In the genomic region with DNA sequence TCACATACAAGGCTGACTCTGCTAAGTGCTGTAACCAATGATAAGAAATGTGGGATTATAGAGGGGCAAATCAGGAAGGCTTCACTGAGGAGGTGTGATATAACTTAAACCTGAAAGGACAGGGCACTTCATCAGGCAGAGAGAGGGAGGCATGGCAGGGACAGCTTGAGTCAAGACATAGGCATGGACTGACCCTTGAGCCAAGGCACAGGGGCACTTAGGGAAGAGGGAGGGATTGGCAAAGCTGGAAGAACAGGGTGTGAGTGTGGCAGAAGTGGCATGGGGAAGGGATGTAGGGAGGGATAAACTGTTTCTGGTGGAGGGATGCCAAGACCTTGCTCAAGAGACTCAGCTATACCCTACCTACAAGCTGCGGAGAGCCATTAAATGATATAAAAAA, we compare ENCODE assay signal across 25 cellular contexts.
DNase-seq lines count a peak whose midpoint lies in the region; ATAC-seq, FAIRE-seq and TF ChIP-seq lines count a peak whose summit lies in the region.
"Had no signal": no experiment of that assay in that cellular context is flagged by ENCODE, and none has a peak within 500 bp of the region (broad histone marks: within the 10 kb centered on the region; RNA-seq: fewer than 3 reads in every experiment).

No MANE protein-coding gene starts in this region.

- H3K27me3 ChIP-seq in HepG2 (ENCODE audit: control insufficient read depth in 1 of 2, insufficient read depth in 2 of 2, low read length in 2 of 2) (no peaks in the 10 kb centered on the region), right lobe of liver (no peaks in the 10 kb centered on the region), gastrocnemius medialis (no peaks in the 10 kb centered on the region), H7 (ENCODE audit: control insufficient read depth, insufficient read depth, low read length) (no peaks in the 10 kb centered on the region; the same call in 1 of the 2 replicates)
- H3K27me3 ChIP-seq: BE2C, brain microvascular endothelial cell, tibial nerve had no signal

- peak overlapping the region; percentile 55 for H3K4me2 ChIP-seq in HepG2 (ENCODE audit: low read depth, low read length)
- H3K4me2 ChIP-seq: GM23338 had no signal

- in situ Hi-C loops in HepG2 (cut with HindIII; ENCODE audit: extremely low pct_ligation_motif_present, low pct_unique_long_range_greater_than_20kb) (no loop called here), gastrocnemius medialis (cut with MboI; ENCODE audit: low sequenced_read_pairs in 4 of 4) (no loop called here)

- no peak for DNase-seq in HepG2 (ENCODE audit: low spot score)
- no peak for DNase-seq in right lobe of liver
- peak in 1 of 2 donors; percentile 85 for DNase-seq in left colon
- peak; percentile 81 to 87 for DNase-seq in gastrocnemius medialis
- DNase-seq in GM19239 (ENCODE audit: insufficient read length, low spot score), result no peak
- no peak for DNase-seq in H7
- DNase-seq in stimulated activated CD4-positive, alpha-beta T cell treated with anti-CD3 and anti-CD28 coated beads, Interleukin-2, amount 100 ng/mL, for 24 hours, result no peak
- no peak for DNase-seq in stimulated activated naive CD4-positive, alpha-beta T cell treated with Interleukin-2 at 50 U/mL for 16 hours (lab: John Stamatoyannopoulos, UW)
- DNase-seq: activated CD4-positive, alpha-beta T cell treated with anti-CD3 and anti-CD28 coated beads for 1 hour; activated CD8-positive, alpha-beta T cell treated with anti-CD3 and anti-CD28 coated beads, Interleukin-2, amount 10 ng/mL, durations not matched to agents 7 days and 5 days; activated gamma-delta T cell treated with Interleukin-2 at 50 U/mL for 16 hours; BE2C; brain microvascular endothelial cell; effector memory CD8-positive, alpha-beta T cell; KG1; mesenchymal stem cell; naive thymus-derived CD4-positive, alpha-beta T cell; NCI-H1436; NCI-H2171; NCI-H524; retina; stimulated activated naive CD8-positive, alpha-beta T cell treated with anti-CD3 and anti-CD28 coated beads, Interleukin-15, amount 100 ng/mL, for 72 hours; T-helper 1 cell had no signal

- intact Hi-C loops in HepG2 (cut with micrococcal nuclease; ENCODE audit: unreplicated experiment), result no loop called here
- intact Hi-C loops in right lobe of liver (cut with DNase I), result no loop called here
- intact Hi-C loops in left colon (cut with DNase I, micrococcal nuclease), result no loop called here
- intact Hi-C loops in gastrocnemius medialis (cut with DNase I; ENCODE audit: low total_unique reads), result loop anchor here (1.0 to 5.0 kb wide), 5 partner anchors 39 to 336 kb away; partner anchors contain the start of gene PLXNA2

- WGBS in HepG2 (ENCODE audit: low lambda C conversion rate), result 95% methylated on average over 1 of the region's 1 CpG
- 88% methylated on average over 1 of the region's 1 CpG for WGBS in right lobe of liver (ENCODE audit: insufficient coverage, low coverage, low lambda C conversion rate, missing lambda C conversion rate)

- no peak for FAIRE-seq in HepG2 (lab: Jason Lieb, UNC)
- FAIRE-seq in GM19239 (lab: Jason Lieb, UNC), result no peak

- no peak overlapping the region for H2AFZ ChIP-seq in HepG2 (ENCODE audit: low read length)
- H2AFZ ChIP-seq: GM23338 had no signal

- ATAC-seq in HepG2, result no peak
- ATAC-seq in right lobe of liver, result no peak
- ATAC-seq in left colon, result peak; percentile 76
- peak; percentile 60 to 72 for ATAC-seq in gastrocnemius medialis
- ATAC-seq: activated CD8-positive, alpha-beta T cell treated with anti-CD3 and anti-CD28 coated beads, Interleukin-2, amount 10 ng/mL, durations not matched to agents 7 days and 5 days; effector memory CD8-positive, alpha-beta T cell; GM23338; naive thymus-derived CD4-positive, alpha-beta T cell; stimulated activated naive CD8-positive, alpha-beta T cell treated with anti-CD3 and anti-CD28 coated beads, Interleukin-15, amount 100 ng/mL, for 72 hours had no signal

- H4K20me1 ChIP-seq in HepG2 (ENCODE audit: insufficient read depth, low read length), result no peaks in the 10 kb centered on the region

- H3K36me3 ChIP-seq in HepG2 (replicated peaks in 1 of 2; ENCODE audit: control insufficient read depth in 1 of 2, insufficient read depth in 2 of 2, low read length in 2 of 2) (no peaks in the 10 kb centered on the region), right lobe of liver (no peaks in the 10 kb centered on the region), gastrocnemius medialis (no peaks in the 10 kb centered on the region), H7 (replicated peaks; ENCODE audit: control insufficient read depth, insufficient read depth, low read length) (no peaks in the 10 kb centered on the region)
- H3K36me3 ChIP-seq: BE2C, brain microvascular endothelial cell, tibial nerve had no signal

- no peak for TF ChIP-seq RAD21 in HepG2 (CRISPR knock-in tag; IDR thresholded peaks at IDR 0.05)

- CTCF ChIA-PET in HepG2 (lab: Yijun Ruan, JAX; ENCODE audit: low intra/inter-chr PET ratio, low total read pairs), result no interaction called here

- no TSS peak for BruUV-seq in HepG2 (replicated peaks; lab: Mats Ljungman, UMichigan)

- peak overlapping the region; percentile 61 for H3K27ac ChIP-seq in HepG2 (ENCODE audit: extremely low read length, insufficient read depth, low read length)
- H3K27ac ChIP-seq in right lobe of liver, result no peak overlapping the region
- peak overlapping the region; percentile 83 to 90 (median 88) for H3K27ac ChIP-seq in gastrocnemius medialis
- H3K27ac ChIP-seq: brain microvascular endothelial cell had no signal

- H3K9me3 ChIP-seq in HepG2 (ENCODE audit: low read length), result no peaks in the 10 kb centered on the region
- no peaks in the 10 kb centered on the region for H3K9me3 ChIP-seq in right lobe of liver
- no peaks in the 10 kb centered on the region for H3K9me3 ChIP-seq in gastrocnemius medialis
- H3K9me3 ChIP-seq: BE2C, tibial nerve had no signal

- no peak overlapping the region for H3K9ac ChIP-seq in HepG2 (ENCODE audit: insufficient read depth, low read depth, low read length)

- POLR2A ChIA-PET in HepG2 (lab: Yijun Ruan, JAX), result interaction anchor here (0.8 to 2.2 kb wide), 5 partner anchors 9 to 82 kb away, joined by 3 to 5 read pairs (median 4); partner anchors contain the start of gene PLXNA2

- TF ChIP-seq EP300 in HepG2 (IDR thresholded peaks at IDR 0.05; ENCODE audit: low read depth in 2 of 2, low read length in 2 of 2) (no peak), HepG2 (CRISPR knock-in tag; IDR thresholded peaks at IDR 0.05; ENCODE audit: borderline replicate concordance) (no peak)

- no peak for TF ChIP-seq POLR2A in HepG2 (IDR thresholded peaks at IDR 0.05; ENCODE audit: insufficient read depth in 1 of 2, low read depth in 2 of 2, low read length in 2 of 2)
- TF ChIP-seq POLR2A in right lobe of liver (IDR thresholded peaks at IDR 0.05), result no peak
- TF ChIP-seq POLR2A in gastrocnemius medialis (IDR thresholded peaks at IDR 0.05), result no peak

- no peak for TF ChIP-seq CTCF in HepG2 (CRISPR knock-in tag; IDR thresholded peaks at IDR 0.05)
- no peak for TF ChIP-seq CTCF in right lobe of liver (IDR thresholded peaks at IDR 0.05)
- TF ChIP-seq CTCF in gastrocnemius medialis (IDR thresholded peaks at IDR 0.05 in 4 of 5, conservative IDR thresholded peaks at IDR 0.05 in 1 of 5), result no peak

- no peak overlapping the region for H3K4me3 ChIP-seq in HepG2 (replicated peaks in 1 of 3; ENCODE audit: insufficient read depth in 1 of 3, low read depth in 2 of 3, low read length in 3 of 3)
- no peak overlapping the region for H3K4me3 ChIP-seq in right lobe of liver
- H3K4me3 ChIP-seq in gastrocnemius medialis, result no peak overlapping the region
- H3K4me3 ChIP-seq in H7 (ENCODE audit: insufficient read depth, low read depth, low read length), result no peak overlapping the region
- H3K4me3 ChIP-seq: GM23338, tibial nerve had no signal

- H3K79me2 ChIP-seq in HepG2 (ENCODE audit: insufficient read depth, low read length), result no peaks in the 10 kb centered on the region

- H3K4me1 ChIP-seq in HepG2 (ENCODE audit: insufficient read depth, low read length) (peaks cover 95% of the 10 kb centered on the region), right lobe of liver (peaks cover 0 to 25% (median 10%) of the 10 kb centered on the region in 4 donors), gastrocnemius medialis (peaks cover 71 to 74% of the 10 kb centered on the region in 2 donors)

TF ChIP-seq in HepG2, 621 proteins besides CTCF, POLR2A, EP300 and RAD21:
- TF ChIP-seq ZFP36L1 (CRISPR knock-in tag; IDR thresholded peaks at IDR 0.05) (no peak), ZNF274 (CRISPR knock-in tag; IDR thresholded peaks at IDR 0.05) (no peak), ZMYM3 (CRISPR knock-in tag; IDR thresholded peaks at IDR 0.05) (peak; percentile 12; the same call in 1 of the 2 replicates), PTBP1 (IDR thresholded peaks at IDR 0.05; ENCODE audit: low read depth, low read length, poor library complexity, severe bottlenecking) (no peak), ARID2 (CRISPR knock-in tag; IDR thresholded peaks at IDR 0.05; ENCODE audit: borderline replicate concordance) (no peak), ZSCAN30 (CRISPR knock-in tag; IDR thresholded peaks at IDR 0.05) (0 out of 2 replicates have a peak, but pooled peaks have one; percentile 32)
- TF ChIP-seq, protein P1, sequence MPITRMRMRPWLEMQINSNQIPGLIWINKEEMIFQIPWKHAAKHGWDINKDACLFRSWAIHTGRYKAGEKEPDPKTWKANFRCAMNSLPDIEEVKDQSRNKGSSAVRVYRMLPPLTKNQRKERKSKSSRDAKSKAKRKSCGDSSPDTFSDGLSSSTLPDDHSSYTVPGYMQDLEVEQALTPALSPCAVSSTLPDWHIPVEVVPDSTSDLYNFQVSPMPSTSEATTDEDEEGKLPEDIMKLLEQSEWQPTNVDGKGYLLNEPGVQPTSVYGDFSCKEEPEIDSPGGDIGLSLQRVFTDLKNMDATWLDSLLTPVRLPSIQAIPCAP (CRISPR knock-in tag; IDR thresholded peaks at IDR 0.05; ENCODE audit: low read depth), result no peak
- TF ChIP-seq, protein P2, sequence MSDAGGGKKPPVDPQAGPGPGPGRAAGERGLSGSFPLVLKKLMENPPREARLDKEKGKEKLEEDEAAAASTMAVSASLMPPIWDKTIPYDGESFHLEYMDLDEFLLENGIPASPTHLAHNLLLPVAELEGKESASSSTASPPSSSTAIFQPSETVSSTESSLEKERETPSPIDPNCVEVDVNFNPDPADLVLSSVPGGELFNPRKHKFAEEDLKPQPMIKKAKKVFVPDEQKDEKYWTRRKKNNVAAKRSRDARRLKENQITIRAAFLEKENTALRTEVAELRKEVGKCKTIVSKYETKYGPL (CRISPR knock-in tag; IDR thresholded peaks at IDR 0.05), result no peak
- TF ChIP-seq, protein P3, sequence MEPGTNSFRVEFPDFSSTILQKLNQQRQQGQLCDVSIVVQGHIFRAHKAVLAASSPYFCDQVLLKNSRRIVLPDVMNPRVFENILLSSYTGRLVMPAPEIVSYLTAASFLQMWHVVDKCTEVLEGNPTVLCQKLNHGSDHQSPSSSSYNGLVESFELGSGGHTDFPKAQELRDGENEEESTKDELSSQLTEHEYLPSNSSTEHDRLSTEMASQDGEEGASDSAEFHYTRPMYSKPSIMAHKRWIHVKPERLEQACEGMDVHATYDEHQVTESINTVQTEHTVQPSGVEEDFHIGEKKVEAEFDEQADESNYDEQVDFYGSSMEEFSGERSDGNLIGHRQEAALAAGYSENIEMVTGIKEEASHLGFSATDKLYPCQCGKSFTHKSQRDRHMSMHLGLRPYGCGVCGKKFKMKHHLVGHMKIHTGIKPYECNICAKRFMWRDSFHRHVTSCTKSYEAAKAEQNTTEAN (CRISPR knock-in tag; conservative IDR thresholded peaks at IDR 0.05), result no peak
TF ChIP-seq in HepG2: peak in this region for 2.

Comparison
In these comparisons a context has a peak if more than half of its experiments do, and no peak if none do; other contexts are left out.
1. H3K27ac ChIP-seq: peak in HepG2 (single experiment) and gastrocnemius medialis (4 of 4); none in right lobe of liver (0 of 3).
2. ATAC-seq: peak in left colon (single experiment) and gastrocnemius medialis (2 of 2); none in HepG2 (single experiment) and right lobe of liver (0 of 4).
3. DNase-seq: peak in gastrocnemius medialis (2 of 2); none in HepG2 (single experiment), right lobe of liver (0 of 3), GM19239 (single experiment), H7 (single experiment), stimulated activated CD4-positive, alpha-beta T cell treated with anti-CD3 and anti-CD28 coated beads, Interleukin-2, amount 100 ng/mL, for 24 hours (0 of 2) and stimulated activated naive CD4-positive, alpha-beta T cell treated with Interleukin-2 at 50 U/mL for 16 hours (single experiment).